ENCODE assay signal across 8 cellular contexts in the genomic region with DNA sequence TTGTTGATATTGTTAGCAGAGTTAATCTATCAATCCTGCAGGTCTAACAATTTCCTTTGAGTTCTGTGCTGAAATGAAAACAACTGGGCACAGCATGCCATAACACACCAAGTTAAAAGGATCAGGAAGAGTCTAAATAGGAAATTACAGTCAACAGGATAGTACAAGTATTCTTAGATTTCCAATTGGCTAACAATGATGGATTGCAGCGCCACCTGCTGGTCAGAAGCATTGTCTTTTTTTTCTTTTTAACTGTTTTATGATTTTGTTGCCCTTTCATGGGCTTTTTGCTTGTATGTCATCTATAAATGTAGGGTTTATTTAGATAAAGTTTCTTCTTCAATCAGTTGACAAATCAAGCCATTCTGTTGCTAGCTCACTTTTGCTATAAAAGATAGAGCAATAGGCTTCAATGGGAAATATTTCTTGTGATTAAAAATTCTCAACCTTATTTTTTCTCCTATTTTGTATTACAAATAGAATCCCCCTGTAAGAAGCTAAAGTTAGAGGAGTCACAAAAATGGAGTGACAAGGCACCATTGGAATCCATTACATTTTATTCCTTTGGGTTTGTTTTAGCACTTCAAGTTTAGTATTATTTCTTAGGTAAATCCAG. TPM values are rescaled to one million over a fixed set of nuclear protein-coding genes. Genes with fewer than 3 reads are reported as not detected.
DNase-seq lines count a peak whose midpoint lies in the region; ATAC-seq and TF ChIP-seq lines count a peak whose summit lies in the region.

No MANE protein-coding gene starts in this region.

- in situ Hi-C loops in GM13976 (cut with MboI; ENCODE audit: low sequenced_read_pairs, unreplicated experiment): loop anchor here (25.0 kb wide), 2 partner anchors 357 to 582 kb away; no protein-coding TSS in a partner anchor

- H2BK15ac ChIP-seq in mesendoderm (replicated peaks; ENCODE audit: low read depth): no peak overlapping the region

- H3K27me3 ChIP-seq in colonic mucosa (no peaks in the 10 kb centered on the region), mesendoderm (ENCODE audit: insufficient read depth, low read length, poor library complexity) (no peaks in the 10 kb centered on the region)

- H3K4me3 ChIP-seq in colonic mucosa: no peak overlapping the region
- no peak overlapping the region for H3K4me3 ChIP-seq in mesendoderm (ENCODE audit: low read length)

- H4K5ac ChIP-seq in mesendoderm (ENCODE audit: low read length): no peak overlapping the region

- H3K36me3 ChIP-seq in colonic mucosa (no peaks in the 10 kb centered on the region), mesendoderm (ENCODE audit: control insufficient read depth, insufficient read depth, low read length) (no peaks in the 10 kb centered on the region)

- intact Hi-C loops in colonic mucosa (cut with DNase I): loop anchor here (10.0 kb wide), 3 partner anchors 355 to 775 kb away; no protein-coding TSS in a partner anchor

- H3K4me1 ChIP-seq in colonic mucosa (no peaks in the 10 kb centered on the region), mesendoderm (ENCODE audit: control insufficient read depth, low read depth, low read length) (no peaks in the 10 kb centered on the region)

- no peak overlapping the region for H3K4me2 ChIP-seq in mesendoderm (ENCODE audit: low read length)

- TF ChIP-seq CTCF in GM13976 (IDR thresholded peaks at IDR 0.05; ENCODE audit: borderline replicate concordance, control extremely low read depth, extremely low read depth, insufficient read depth, missing control alignments) (peak; percentile 50), VCaP (conservative IDR thresholded peaks at IDR 0.05) (peak; percentile 82), colonic mucosa (IDR thresholded peaks at IDR 0.05) (peak; percentile 75)

- no CpG with 5 or more reads among the region's 1 CpG for WGBS in mesendoderm (ENCODE audit: extremely low coverage, insufficient coverage, low lambda C conversion rate)

- H3K9me3 ChIP-seq in colonic mucosa: no peaks in the 10 kb centered on the region

- H3K27ac ChIP-seq in VCaP: no peak overlapping the region
- H3K27ac ChIP-seq in colonic mucosa: no peak overlapping the region
- H3K27ac ChIP-seq in mesendoderm (ENCODE audit: low read depth, low read length): no peak overlapping the region

- H3K79me2 ChIP-seq in mesendoderm (ENCODE audit: control insufficient read depth, insufficient read depth, low read length): no peaks in the 10 kb centered on the region

- no peak overlapping the region for H3K18ac ChIP-seq in mesendoderm (ENCODE audit: low read length)

- H2BK120ac ChIP-seq in mesendoderm (ENCODE audit: low read depth, low read length): no peak overlapping the region

- no peak overlapping the region for H3K4ac ChIP-seq in mesendoderm (ENCODE audit: low read depth, low read length)

- H4K8ac ChIP-seq in mesendoderm (ENCODE audit: low read depth, low read length): no peak overlapping the region

- DNase-seq in AG08396 (ENCODE audit: low spot score): peak; percentile 24
- peak; percentile 36 for DNase-seq in GM13976 (ENCODE audit: low spot score)
- peak; percentile 39 for DNase-seq in NCI-H146 (lab: John Stamatoyannopoulos, UW)
- peak; percentile 58 for DNase-seq in colonic mucosa
- DNase-seq in mesendoderm: peak; percentile 56
- DNase-seq in stimulated activated naive CD4-positive, alpha-beta T cell treated with Interleukin-2 at 50 U/mL for 16 hours (lab: John Stamatoyannopoulos, UW): peak; percentile 26

- H2AK5ac ChIP-seq in mesendoderm (ENCODE audit: low read length): no peak overlapping the region

- no peaks in the 10 kb centered on the region for H3K79me1 ChIP-seq in mesendoderm (ENCODE audit: low read length)

- no peak for ATAC-seq in GM18909 (IDR thresholded peaks at IDR 0.05; ENCODE audit: poor library complexity, unreplicated experiment)

- no peak overlapping the region for H3K23ac ChIP-seq in mesendoderm (ENCODE audit: low read length)

- no peak overlapping the region for H2BK5ac ChIP-seq in mesendoderm (ENCODE audit: low read length)

- no peak overlapping the region for H3K9ac ChIP-seq in colonic mucosa (ENCODE audit: low read depth in 2 of 2, low read length in 2 of 2)
- H3K9ac ChIP-seq in mesendoderm (ENCODE audit: low read length): no peak overlapping the region

- H3K56ac ChIP-seq in mesendoderm (ENCODE audit: low read length): no peak overlapping the region

RNA-seq across cellular contexts. Expression of a gene that starts 40.8 kb away (rescaled TPM):
- total RNA-seq in colonic mucosa: under 1 TPM in 1 of 2 donors, not detected in 1; 0.88 TPM
- polyA plus RNA-seq in mesendoderm (2013, experiment 1 of 2): 6.5 TPM
- 7.0 TPM for polyA plus RNA-seq in mesendoderm (2013, experiment 2 of 2)
